Comparison of ENCODE assay signal across 8 cellular contexts in genomic region chr19:43934055-43934984, GRCh38. TPM values are rescaled to one million over a fixed set of nuclear protein-coding genes. Genes with fewer than 3 reads are reported as not detected.
A peak's percentile ranks its signal among the peaks of the same experiment; 100 is the strongest.
DNase-seq lines count a peak whose midpoint lies in the region; ATAC-seq, FAIRE-seq and TF ChIP-seq lines count a peak whose summit lies in the region.

No MANE protein-coding gene starts in this region.

- H3K4me1 Mint-ChIP-seq in brain: peaks cover 38% of the 10 kb centered on the region

- H3K27me3 ChIP-seq in HepG2 (ENCODE audit: control insufficient read depth in 1 of 2, insufficient read depth in 2 of 2, low read length in 2 of 2) (no peaks in the 10 kb centered on the region), transverse colon (no peaks in the 10 kb centered on the region)

- TF ChIP-seq EP300 in HepG2 (IDR thresholded peaks at IDR 0.05; ENCODE audit: low read depth in 2 of 2, low read length in 2 of 2) (no peak), HepG2 (CRISPR knock-in tag; IDR thresholded peaks at IDR 0.05; ENCODE audit: borderline replicate concordance) (no peak), transverse colon (IDR thresholded peaks at IDR 0.05; ENCODE audit: low read depth) (no peak)

- peaks cover 13% of the 10 kb centered on the region for H3K27me3 Mint-ChIP-seq in brain

- H4K20me1 ChIP-seq in HepG2 (ENCODE audit: insufficient read depth, low read length): no peaks in the 10 kb centered on the region

- POLR2A ChIA-PET in HepG2 (lab: Yijun Ruan, JAX): interaction anchor here (0.9 to 2.1 kb wide), 14 partner anchors 9 to 278 kb away, joined by 3 to 36 read pairs (median 6); partner anchors contain the start of genes ZNF221, ZNF222, ZNF226 and ZNF227

- peaks cover 2 to 15% of the 10 kb centered on the region in 2 experiments; a peak in 3 of 5 replicates for H3K36me3 ChIP-seq in HepG2 (replicated peaks in 1 of 2; ENCODE audit: control insufficient read depth in 1 of 2, insufficient read depth in 2 of 2, low read length in 2 of 2)
- H3K36me3 ChIP-seq in transverse colon: peaks cover 0 to 33% (median 15%) of the 10 kb centered on the region in 4 donors

- ATAC-seq in HepG2 (no peak), GM21786 (IDR thresholded peaks at IDR 0.05; ENCODE audit: unreplicated experiment) (no peak), HG03439 (IDR thresholded peaks at IDR 0.05; ENCODE audit: unreplicated experiment) (no peak)

- 0 out of 2 replicates have a peak, but pooled peaks cover 3% of the 10 kb centered on the region for H3K9me3 ChIP-seq in HepG2 (ENCODE audit: low read length)
- H3K9me3 ChIP-seq in transverse colon: no peaks in the 10 kb centered on the region

- H3K27ac Mint-ChIP-seq in brain: peak overlapping the region; percentile 97 to 99 (median 97)

- H3K4me3 ChIP-seq in HepG2 (replicated peaks in 1 of 3; ENCODE audit: insufficient read depth in 1 of 3, low read depth in 2 of 3, low read length in 3 of 3) (peak overlapping the region; percentile 81 to 94 (median 93)), transverse colon (peak overlapping the region; percentile 36 to 93 (median 61))

- peak overlapping the region; percentile 81 for H3K4me2 ChIP-seq in HepG2 (ENCODE audit: low read depth, low read length)

- TF ChIP-seq RAD21 in HepG2 (CRISPR knock-in tag; IDR thresholded peaks at IDR 0.05): no peak

- in situ Hi-C loops in Caki2 (cut with HindIII; ENCODE audit: low pct_unique_long_range_greater_than_20kb, low sequenced_read_pairs) (no loop called here), KBM-7 (cut with MboI; ENCODE audit: low pct_unique_long_range_greater_than_20kb, low sequenced_read_pairs) (no loop called here), HepG2 (cut with HindIII; ENCODE audit: extremely low pct_ligation_motif_present, low pct_unique_long_range_greater_than_20kb) (no loop called here), transverse colon (cut with MboI; ENCODE audit: low pct_ligation_motif_present in 1 of 4, low pct_unique_long_range_greater_than_20kb in 1 of 4, low sequenced_read_pairs in 3 of 4) (no loop called here)

- CTCF ChIA-PET in HepG2 (lab: Yijun Ruan, JAX; ENCODE audit: low intra/inter-chr PET ratio, low total read pairs): no interaction called here

- intact Hi-C loops in HepG2 (cut with micrococcal nuclease; ENCODE audit: unreplicated experiment): loop anchor here (2.0 to 10.0 kb wide), 4 partner anchors 16 to 178 kb away; partner anchors contain the start of genes ZNF221, ZNF225, ZNF230 and ZNF283
- intact Hi-C loops in transverse colon (cut with DNase I; ENCODE audit: low total_unique reads): loop anchor here (2.0 kb wide), 1 partner anchor 16 kb away; the partner anchor contains the start of gene ZNF221

- no peaks in the 10 kb centered on the region for H3K79me2 ChIP-seq in HepG2 (ENCODE audit: insufficient read depth, low read length)

- peaks cover 0 to 3% (median 0%) of the 10 kb centered on the region in 5 experiments for H3K9me3 Mint-ChIP-seq in brain

- H3K4me3 Mint-ChIP-seq in brain: peak overlapping the region; percentile 97 to 99 (median 99)

- DNase-seq in Caki2 (ENCODE audit: low read depth): peak; percentile 30
- DNase-seq in KBM-7: peak; percentile 22
- DNase-seq in HepG2 (ENCODE audit: low spot score): no peak
- DNase-seq in transverse colon: no peak
- DNase-seq in NCI-H2196 treated with DMSO at 0.1 percent for 48 hours (lab: John Stamatoyannopoulos, UW; ENCODE audit: unreplicated experiment): no peak

- peak overlapping the region; percentile 81 for H3K9ac ChIP-seq in HepG2 (ENCODE audit: insufficient read depth, low read depth, low read length)

- H3K4me1 ChIP-seq in HepG2 (ENCODE audit: insufficient read depth, low read length) (peaks cover 7% of the 10 kb centered on the region; the same call in 1 of the 2 replicates), transverse colon (peaks cover 0 to 20% (median 10%) of the 10 kb centered on the region in 4 donors)

- TF ChIP-seq CTCF in brain (conservative IDR thresholded peaks at IDR 0.05): no peak
- TF ChIP-seq CTCF in HepG2 (CRISPR knock-in tag; IDR thresholded peaks at IDR 0.05): no peak
- TF ChIP-seq CTCF in transverse colon (IDR thresholded peaks at IDR 0.05): no peak

- TF ChIP-seq POLR2A in HepG2 (IDR thresholded peaks at IDR 0.05; ENCODE audit: insufficient read depth in 1 of 2, low read depth in 2 of 2, low read length in 2 of 2): no peak
- no peak for TF ChIP-seq POLR2A in transverse colon (IDR thresholded peaks at IDR 0.05)

- FAIRE-seq in HepG2 (lab: Jason Lieb, UNC): no peak

- TSS peak; percentile 79 for BruUV-seq in HepG2 (replicated peaks; lab: Mats Ljungman, UMichigan)

- peaks cover 49% of the 10 kb centered on the region for H3K36me3 Mint-ChIP-seq in brain

- H3K27ac ChIP-seq in HepG2 (ENCODE audit: extremely low read length, insufficient read depth, low read length): peak overlapping the region; percentile 82
- peak overlapping the region; percentile 83 to 93 (median 88) for H3K27ac ChIP-seq in transverse colon

- H2AFZ ChIP-seq in HepG2 (ENCODE audit: low read length): peak overlapping the region; percentile 75

- WGBS in HepG2 (ENCODE audit: low lambda C conversion rate): 5% methylated on average over 15 of the region's 15 CpGs
- WGBS in transverse colon (ENCODE audit: low coverage in 1 of 2), 2 donors: 0 to 8% methylated on average over 6 to 15 of the region's 15 CpGs

RNA-seq across cellular contexts. Expression of gene ZNF45, which starts 0.8 kb away (rescaled TPM):
- total RNA-seq in Caki2 (2014; rRNA removed; shearing (Covaris generic); ENCODE audit: low replicate concordance): 25.6 and 31.6 TPM in 2 replicates
- polyA plus RNA-seq in brain (ENCODE audit: insufficient read depth, low read depth, low replicate concordance) (3.6 TPM), HepG2 (2011; rRNA removed) (2.4 and 2.8 TPM in 2 replicates)
- total RNA-seq in HepG2 (2016; rRNA removed; fragmentation: Illumina TruSeq; extraction: Trizol) (11.3 and 13.0 TPM in 2 replicates), transverse colon (10 to 100 TPM in 3 of 4 donors, under 1 TPM in 1; 0.75 to 19.9 (median 11.6) TPM)
- 1.8 and 1.9 TPM in 2 replicates for total RNA-seq in HepG2 (2016; cell fraction: cytosol; rRNA removed; fragmentation: Illumina TruSeq; extraction: Trizol; ENCODE audit: low read depth)
- 11.6 and 15.8 TPM in 2 replicates for total RNA-seq in HepG2 (2016; cell fraction: insoluble cytoplasmic fraction; rRNA removed; fragmentation: Illumina TruSeq; extraction: Trizol)
- total RNA-seq in HepG2 (2016; cell fraction: membrane; rRNA removed; fragmentation: Illumina TruSeq; extraction: Trizol): 5.1 and 6.6 TPM in 2 replicates
- 11.7 and 14.4 TPM in 2 replicates for total RNA-seq in HepG2 (2016; cell fraction: nucleus; rRNA removed; fragmentation: Illumina TruSeq; extraction: Trizol)
- polyA plus RNA-seq in HepG2 (2011; cell fraction: cytosol; rRNA removed): 1.7 and 2.0 TPM in 2 replicates
- 3.3 and 4.8 TPM in 2 replicates for polyA plus RNA-seq in HepG2 (2011; cell fraction: nucleus; rRNA removed)
- 3.0 and 3.8 TPM in 2 replicates for polyA plus RNA-seq in HepG2 (2012)
- polyA plus RNA-seq in HepG2 (2016; cell fraction: cytosol; fragmentation: Illumina TruSeq; extraction: Trizol; ENCODE audit: low read depth): 0.66 and 0.70 TPM in 2 replicates
- 8.4 and 8.8 TPM in 2 replicates for polyA plus RNA-seq in HepG2 (2016; cell fraction: insoluble cytoplasmic fraction; fragmentation: Illumina TruSeq; extraction: Trizol; ENCODE audit: low read depth)
- 2.1 and 3.1 TPM in 2 replicates for polyA plus RNA-seq in HepG2 (2016; cell fraction: membrane; fragmentation: Illumina TruSeq; extraction: Trizol; ENCODE audit: low read depth)
- polyA plus RNA-seq in HepG2 (2016; cell fraction: nucleus; fragmentation: Illumina TruSeq; extraction: Trizol; ENCODE audit: insufficient read depth, low read depth): 12.8 and 15.1 TPM in 2 replicates
- polyA minus RNA-seq in HepG2 (2011; rRNA and poly(A)+ RNA removed; ENCODE audit: low replicate concordance): 3.1 and 11.3 TPM in 2 replicates
- polyA minus RNA-seq in HepG2 (2011; cell fraction: cytosol; rRNA and poly(A)+ RNA removed): 1.3 and 3.2 TPM in 2 replicates
- polyA minus RNA-seq in HepG2 (2011; cell fraction: nucleus; rRNA and poly(A)+ RNA removed): 10.9 and 14.5 TPM in 2 replicates

RNA-seq across cellular contexts. Expression of gene ZNF221, which starts 16.7 kb away (rescaled TPM):
- 2.7 and 20.4 TPM in 2 replicates for total RNA-seq in Caki2 (2014; rRNA removed; shearing (Covaris generic); ENCODE audit: low replicate concordance)
- polyA plus RNA-seq in brain (ENCODE audit: insufficient read depth, low read depth, low replicate concordance): 0.66 TPM
- 3.4 and 4.5 TPM in 2 replicates for total RNA-seq in HepG2 (2016; rRNA removed; fragmentation: Illumina TruSeq; extraction: Trizol)
- total RNA-seq in HepG2 (2016; cell fraction: cytosol; rRNA removed; fragmentation: Illumina TruSeq; extraction: Trizol; ENCODE audit: low read depth): 0.51 and 0.71 TPM in 2 replicates
- 3.4 and 3.9 TPM in 2 replicates for total RNA-seq in HepG2 (2016; cell fraction: insoluble cytoplasmic fraction; rRNA removed; fragmentation: Illumina TruSeq; extraction: Trizol)
- total RNA-seq in HepG2 (2016; cell fraction: membrane; rRNA removed; fragmentation: Illumina TruSeq; extraction: Trizol): 1.6 and 1.7 TPM in 2 replicates
- 6.2 TPM in 2 replicates for total RNA-seq in HepG2 (2016; cell fraction: nucleus; rRNA removed; fragmentation: Illumina TruSeq; extraction: Trizol)
- polyA plus RNA-seq in HepG2 (2011; rRNA removed): 0.40 and 0.48 TPM in 2 replicates
- polyA plus RNA-seq in HepG2 (2011; cell fraction: cytosol; rRNA removed): 0.17 and 0.35 TPM in 2 replicates
- polyA plus RNA-seq in HepG2 (2011; cell fraction: nucleus; rRNA removed): 1.0 and 2.0 TPM in 2 replicates
- polyA plus RNA-seq in HepG2 (2012): 0.73 and 1.4 TPM in 2 replicates
- polyA plus RNA-seq in HepG2 (2016; cell fraction: cytosol; fragmentation: Illumina TruSeq; extraction: Trizol; ENCODE audit: low read depth): 0.12 TPM in 1 of 2 replicates, not detected in the other
- 0.53 and 0.87 TPM in 2 replicates for polyA plus RNA-seq in HepG2 (2016; cell fraction: insoluble cytoplasmic fraction; fragmentation: Illumina TruSeq; extraction: Trizol; ENCODE audit: low read depth)
- polyA plus RNA-seq in HepG2 (2016; cell fraction: membrane; fragmentation: Illumina TruSeq; extraction: Trizol; ENCODE audit: low read depth): not detected in 2 replicates
- 3.3 and 3.4 TPM in 2 replicates for polyA plus RNA-seq in HepG2 (2016; cell fraction: nucleus; fragmentation: Illumina TruSeq; extraction: Trizol; ENCODE audit: insufficient read depth, low read depth)
- polyA minus RNA-seq in HepG2 (2011; rRNA and poly(A)+ RNA removed; ENCODE audit: low replicate concordance): 0.40 and 1.2 TPM in 2 replicates
- 1.6 and 1.9 TPM in 2 replicates for polyA minus RNA-seq in HepG2 (2011; cell fraction: cytosol; rRNA and poly(A)+ RNA removed)
- 8.4 and 13.6 TPM in 2 replicates for polyA minus RNA-seq in HepG2 (2011; cell fraction: nucleus; rRNA and poly(A)+ RNA removed)
- total RNA-seq in transverse colon: 10 to 100 TPM in 1 of 4 donors, 1 to 10 TPM in 2, under 1 TPM in 1; 1.00 to 32.2 (median 3.7) TPM

RNA-seq across cellular contexts. Expression of gene ZNF155, which starts 49.7 kb away (rescaled TPM):
- total RNA-seq in Caki2 (2014; rRNA removed; shearing (Covaris generic); ENCODE audit: low replicate concordance): 10.3 and 13.5 TPM in 2 replicates
- polyA plus RNA-seq in brain (ENCODE audit: insufficient read depth, low read depth, low replicate concordance) (2.9 TPM), HepG2 (2011; rRNA removed) (2.3 and 2.5 TPM in 2 replicates)
- total RNA-seq in HepG2 (2016; rRNA removed; fragmentation: Illumina TruSeq; extraction: Trizol) (2.8 and 3.6 TPM in 2 replicates), transverse colon (1 to 10 TPM; 1.2 to 7.5 (median 3.8) TPM)
- total RNA-seq in HepG2 (2016; cell fraction: cytosol; rRNA removed; fragmentation: Illumina TruSeq; extraction: Trizol; ENCODE audit: low read depth): 0.71 and 0.88 TPM in 2 replicates
- total RNA-seq in HepG2 (2016; cell fraction: insoluble cytoplasmic fraction; rRNA removed; fragmentation: Illumina TruSeq; extraction: Trizol): 2.6 and 3.2 TPM in 2 replicates
- total RNA-seq in HepG2 (2016; cell fraction: membrane; rRNA removed; fragmentation: Illumina TruSeq; extraction: Trizol): 1.9 and 2.9 TPM in 2 replicates
- 4.7 and 4.9 TPM in 2 replicates for total RNA-seq in HepG2 (2016; cell fraction: nucleus; rRNA removed; fragmentation: Illumina TruSeq; extraction: Trizol)
- 0.66 and 0.96 TPM in 2 replicates for polyA plus RNA-seq in HepG2 (2011; cell fraction: cytosol; rRNA removed)
- polyA plus RNA-seq in HepG2 (2011; cell fraction: nucleus; rRNA removed): 2.4 and 3.5 TPM in 2 replicates
- 2.1 and 2.7 TPM in 2 replicates for polyA plus RNA-seq in HepG2 (2012)
- polyA plus RNA-seq in HepG2 (2016; cell fraction: cytosol; fragmentation: Illumina TruSeq; extraction: Trizol; ENCODE audit: low read depth): 0.25 and 0.43 TPM in 2 replicates
- polyA plus RNA-seq in HepG2 (2016; cell fraction: insoluble cytoplasmic fraction; fragmentation: Illumina TruSeq; extraction: Trizol; ENCODE audit: low read depth): 2.1 and 3.0 TPM in 2 replicates
- 0.54 and 0.83 TPM in 2 replicates for polyA plus RNA-seq in HepG2 (2016; cell fraction: membrane; fragmentation: Illumina TruSeq; extraction: Trizol; ENCODE audit: low read depth)
- 6.7 and 6.8 TPM in 2 replicates for polyA plus RNA-seq in HepG2 (2016; cell fraction: nucleus; fragmentation: Illumina TruSeq; extraction: Trizol; ENCODE audit: insufficient read depth, low read depth)
- 1.2 and 2.0 TPM in 2 replicates for polyA minus RNA-seq in HepG2 (2011; rRNA and poly(A)+ RNA removed; ENCODE audit: low replicate concordance)
- 0.88 and 1.8 TPM in 2 replicates for polyA minus RNA-seq in HepG2 (2011; cell fraction: cytosol; rRNA and poly(A)+ RNA removed)
- 5.2 and 9.3 TPM in 2 replicates for polyA minus RNA-seq in HepG2 (2011; cell fraction: nucleus; rRNA and poly(A)+ RNA removed)

RNA-seq across cellular contexts. Expression of gene ZNF404, which starts 50.6 kb away (rescaled TPM):
- not detected in 2 replicates for total RNA-seq in Caki2 (2014; rRNA removed; shearing (Covaris generic); ENCODE audit: low replicate concordance)
- polyA plus RNA-seq in brain (ENCODE audit: insufficient read depth, low read depth, low replicate concordance): 0.63 TPM
- 1.2 and 2.6 TPM in 2 replicates for total RNA-seq in HepG2 (2016; rRNA removed; fragmentation: Illumina TruSeq; extraction: Trizol)
- total RNA-seq in HepG2 (2016; cell fraction: cytosol; rRNA removed; fragmentation: Illumina TruSeq; extraction: Trizol; ENCODE audit: low read depth): 0.40 and 0.44 TPM in 2 replicates
- 1.5 and 1.8 TPM in 2 replicates for total RNA-seq in HepG2 (2016; cell fraction: insoluble cytoplasmic fraction; rRNA removed; fragmentation: Illumina TruSeq; extraction: Trizol)
- total RNA-seq in HepG2 (2016; cell fraction: membrane; rRNA removed; fragmentation: Illumina TruSeq; extraction: Trizol): 0.52 and 1.1 TPM in 2 replicates
- 1.6 and 1.7 TPM in 2 replicates for total RNA-seq in HepG2 (2016; cell fraction: nucleus; rRNA removed; fragmentation: Illumina TruSeq; extraction: Trizol)
- polyA plus RNA-seq in HepG2 (2011; rRNA removed): 0.61 and 1.0 TPM in 2 replicates
- polyA plus RNA-seq in HepG2 (2011; cell fraction: cytosol; rRNA removed): 0.20 and 0.38 TPM in 2 replicates
- polyA plus RNA-seq in HepG2 (2011; cell fraction: nucleus; rRNA removed): 0.87 and 2.3 TPM in 2 replicates
- polyA plus RNA-seq in HepG2 (2012): 1.7 and 1.8 TPM in 2 replicates
- 0.07 and 0.34 TPM in 2 replicates for polyA plus RNA-seq in HepG2 (2016; cell fraction: cytosol; fragmentation: Illumina TruSeq; extraction: Trizol; ENCODE audit: low read depth)
- 1.3 and 1.6 TPM in 2 replicates for polyA plus RNA-seq in HepG2 (2016; cell fraction: insoluble cytoplasmic fraction; fragmentation: Illumina TruSeq; extraction: Trizol; ENCODE audit: low read depth)
- polyA plus RNA-seq in HepG2 (2016; cell fraction: membrane; fragmentation: Illumina TruSeq; extraction: Trizol; ENCODE audit: low read depth): 0.23 and 0.26 TPM in 2 replicates
- 1.7 and 3.0 TPM in 2 replicates for polyA plus RNA-seq in HepG2 (2016; cell fraction: nucleus; fragmentation: Illumina TruSeq; extraction: Trizol; ENCODE audit: insufficient read depth, low read depth)
- polyA minus RNA-seq in HepG2 (2011; rRNA and poly(A)+ RNA removed; ENCODE audit: low replicate concordance): not detected in 2 replicates
- 0.44 and 0.49 TPM in 2 replicates for polyA minus RNA-seq in HepG2 (2011; cell fraction: cytosol; rRNA and poly(A)+ RNA removed)
- polyA minus RNA-seq in HepG2 (2011; cell fraction: nucleus; rRNA and poly(A)+ RNA removed): 0.77 and 0.99 TPM in 2 replicates
- 1 to 10 TPM in 3 of 4 donors, not detected in 1; 2.9 to 7.8 (median 3.0) TPM for total RNA-seq in transverse colon

Comparison
In these comparisons a context has a peak if more than half of its experiments do, and no peak if none do; other contexts are left out.
1. DNase-seq: peak in Caki2 (single experiment) and KBM-7 (single experiment); none in HepG2 (single experiment), transverse colon (single experiment) and NCI-H2196 treated with DMSO at 0.1 percent for 48 hours (single experiment).